In the genomic region with DNA sequence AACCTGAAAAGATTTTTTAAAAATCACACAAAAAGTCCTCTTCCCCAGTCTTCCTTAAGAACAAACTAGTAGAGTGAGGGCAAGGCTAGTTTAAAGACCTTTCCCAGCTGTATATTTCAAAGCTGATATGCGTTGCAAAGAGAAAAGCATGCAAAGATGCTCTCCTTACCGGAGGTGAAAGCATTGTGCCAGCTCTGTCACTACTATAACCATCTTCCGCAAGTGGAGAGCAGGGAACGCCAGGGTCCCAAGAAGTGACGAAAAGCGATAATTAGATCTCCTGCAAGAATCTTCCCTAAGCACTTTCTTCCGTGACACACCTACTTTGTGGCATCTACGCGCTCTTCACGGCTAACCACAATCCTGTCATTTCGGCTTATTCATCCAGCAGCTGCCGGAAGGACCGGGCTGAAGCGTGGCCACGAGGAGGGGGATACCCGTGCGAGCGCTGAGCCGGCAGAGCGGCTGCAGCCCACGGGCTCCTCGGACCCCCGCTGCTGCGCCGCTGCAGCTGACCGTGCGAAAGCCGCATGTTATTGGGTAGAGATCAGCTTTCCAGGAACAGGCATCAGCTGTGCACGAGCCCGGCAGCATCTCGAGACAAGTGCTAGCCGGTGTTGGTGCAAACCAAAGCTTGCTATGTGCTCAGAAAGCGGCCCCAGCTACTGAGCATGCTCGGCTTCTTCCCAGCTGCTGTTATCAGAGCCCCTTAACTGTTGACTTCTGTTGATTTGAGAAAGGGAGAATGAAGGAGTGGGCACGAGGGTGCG, we compare ENCODE assay signal across 7 cellular contexts. TPM values are rescaled to one million over a fixed set of nuclear protein-coding genes. Genes with fewer than 3 reads are reported as not detected.
DNase-seq lines count a peak whose midpoint lies in the region; ATAC-seq and TF ChIP-seq lines count a peak whose summit lies in the region.

No MANE protein-coding gene starts in this region.

- peak; percentile 94 for ATAC-seq in GM18907 (IDR thresholded peaks at IDR 0.05; ENCODE audit: unreplicated experiment)
- ATAC-seq in HG03066 (IDR thresholded peaks at IDR 0.05; ENCODE audit: low read depth, unreplicated experiment) = peak; percentile 89

- H3K4me3 Mint-ChIP-seq in endothelial cell (ENCODE audit: unreplicated experiment) = peak overlapping the region; percentile 72

- no peak overlapping the region for H3K27ac Mint-ChIP-seq in endothelial cell (ENCODE audit: unreplicated experiment)

- H3K9me3 Mint-ChIP-seq in endothelial cell (ENCODE audit: unreplicated experiment) = no peaks in the 10 kb centered on the region

- H3K4me1 Mint-ChIP-seq in endothelial cell (ENCODE audit: unreplicated experiment) = peaks cover 7% of the 10 kb centered on the region

- no peak for TF ChIP-seq CTCF in endothelial cell (IDR thresholded peaks at IDR 0.05; ENCODE audit: unreplicated experiment)

- H3K27me3 Mint-ChIP-seq in endothelial cell (ENCODE audit: unreplicated experiment) = peaks cover 4% of the 10 kb centered on the region

- DNase-seq in NCI-H526 (lab: John Stamatoyannopoulos, UW) (peak; percentile 46 to 78), endothelial cell (ENCODE audit: low spot score) (peak; percentile 46), myocyte (ENCODE audit: low read depth) (peak; percentile 97)
- DNase-seq in activated CD8-positive, alpha-beta memory T cell treated with anti-CD3 and anti-CD28 coated beads for 4 hours (ENCODE audit: low read depth in 2 of 2) = peak; percentile 20 to 50
- peak in 5 of 6 experiments; percentile 17 to 61 (median 35) for DNase-seq in stimulated activated naive CD4-positive, alpha-beta T cell (lab: John Stamatoyannopoulos, UW)

- no peaks in the 10 kb centered on the region for H3K36me3 Mint-ChIP-seq in endothelial cell (ENCODE audit: low read depth, unreplicated experiment)

RNA-seq across cellular contexts. Expression of a gene that starts 57.2 kb away (rescaled TPM):
- total RNA-seq in endothelial cell (ENCODE audit: unreplicated experiment) (102 TPM), myocyte (17.1 and 18.4 TPM in 2 replicates)
- polyA plus RNA-seq in myocyte (2012) = 7.4 TPM

Comparison
In these comparisons a context has a peak if more than half of its experiments do, and no peak if none do; other contexts are left out.
1. Peak in every context shown above with its lines: DNase-seq and ATAC-seq.
2. DNase-seq: peak in every context shown above with its lines; median percentile 97 in myocyte; 62 in NCI-H526; 46 in endothelial cell; 35 in activated CD8-positive, alpha-beta memory T cell treated with anti-CD3 and anti-CD28 coated beads for 4 hours; 35 in stimulated activated naive CD4-positive, alpha-beta T cell.